20 cellular contexts compared by ENCODE assay signal in genomic region chr12:1503281-1503711, GRCh38.
DNase-seq lines count a peak whose midpoint lies in the region; ATAC-seq and TF ChIP-seq lines count a peak whose summit lies in the region.
"Had no signal": no experiment of that assay in that cellular context is flagged by ENCODE, and none has a peak within 500 bp of the region (broad histone marks: within the 10 kb centered on the region; RNA-seq: fewer than 3 reads in every experiment).

No MANE protein-coding gene starts in this region.

- no peak overlapping the region for H3K4me3 ChIP-seq in BLaER1
- H3K4me3 ChIP-seq in H7 (ENCODE audit: insufficient read depth, low read depth, low read length) = no peak overlapping the region
- no peak overlapping the region for H3K4me3 ChIP-seq in coronary artery
- H3K4me3 ChIP-seq: GM23248, PC-9 had no signal

- DNase-seq in H7 (peak; percentile 67), nephron progenitor cell (no peak), HK-2 (ENCODE audit: unreplicated experiment) (no peak), iPS-NIHi11 (ENCODE audit: low spot score) (no peak), coronary artery (ENCODE audit: low spot score) (no peak)
- DNase-seq: Caco-2; CD4-positive, alpha-beta memory T cell; DMS153; KG1; NCI-H1092; NCI-H1436 treated with DMSO at 0.1 percent for 48 hours; NCI-H1930; NCI-H226; NCI-H510A treated with DMSO at 0.1 percent for 48 hours; NCI-H748 treated with DMSO at 0.1 percent for 48 hours; PC-9 had no signal

- peaks cover 57% of the 10 kb centered on the region for H3K4me1 ChIP-seq in BLaER1
- H3K4me1 ChIP-seq: Caco-2 had no signal

- no peak overlapping the region for H3K27ac ChIP-seq in BLaER1
- 0 out of 2 replicates have a peak overlapping the region, but pooled peaks have one; percentile 18 for H3K27ac ChIP-seq in VCaP
- no peak overlapping the region for H3K27ac ChIP-seq in coronary artery
- H3K27ac ChIP-seq: GM23248, PC-9 had no signal

- peaks cover 75% of the 10 kb centered on the region for H3K4me1 Mint-ChIP-seq in nephron progenitor cell

- TF ChIP-seq CTCF in VCaP (conservative IDR thresholded peaks at IDR 0.05) = no peak
- no peak for TF ChIP-seq CTCF in nephron progenitor cell (IDR thresholded peaks at IDR 0.05)
- no peak for TF ChIP-seq CTCF in coronary artery (IDR thresholded peaks at IDR 0.05)

- no peaks in the 10 kb centered on the region for H3K9me3 ChIP-seq in BLaER1
- H3K9me3 ChIP-seq: Caco-2 had no signal

- peaks cover 6% of the 10 kb centered on the region for H3K36me3 Mint-ChIP-seq in nephron progenitor cell (ENCODE audit: low read depth)
- H3K36me3 Mint-ChIP-seq: CD4-positive, alpha-beta memory T cell had no signal

- peak overlapping the region; percentile 86 for H3K4me2 ChIP-seq in BLaER1
- H3K4me2 ChIP-seq: PC-9 had no signal

- no peaks in the 10 kb centered on the region for H4K20me1 ChIP-seq in BLaER1

- peaks cover 5% of the 10 kb centered on the region for H3K9me3 Mint-ChIP-seq in nephron progenitor cell
- H3K9me3 Mint-ChIP-seq: CD4-positive, alpha-beta memory T cell had no signal

- H3K27me3 ChIP-seq in BLaER1 = no peaks in the 10 kb centered on the region
- H3K27me3 ChIP-seq in H7 (ENCODE audit: control insufficient read depth, insufficient read depth, low read length) = no peaks in the 10 kb centered on the region

- peak overlapping the region; percentile 42 for H3K4me3 Mint-ChIP-seq in nephron progenitor cell

- ATAC-seq in HG03565 (IDR thresholded peaks at IDR 0.05; ENCODE audit: unreplicated experiment) = no peak

- no peak overlapping the region for H3K9ac ChIP-seq in BLaER1
- H3K9ac ChIP-seq: GM23248 had no signal

- H3K27ac Mint-ChIP-seq in nephron progenitor cell = peak overlapping the region; percentile 36

- peaks cover 4% of the 10 kb centered on the region for H3K27me3 Mint-ChIP-seq in nephron progenitor cell (ENCODE audit: low read depth, poor library complexity)

- no peaks in the 10 kb centered on the region for H3K36me3 ChIP-seq in BLaER1
- no peaks in the 10 kb centered on the region for H3K36me3 ChIP-seq in H7 (replicated peaks; ENCODE audit: control insufficient read depth, insufficient read depth, low read length)
